ENCODE assay signal across 1 cellular context in the genomic region with DNA sequence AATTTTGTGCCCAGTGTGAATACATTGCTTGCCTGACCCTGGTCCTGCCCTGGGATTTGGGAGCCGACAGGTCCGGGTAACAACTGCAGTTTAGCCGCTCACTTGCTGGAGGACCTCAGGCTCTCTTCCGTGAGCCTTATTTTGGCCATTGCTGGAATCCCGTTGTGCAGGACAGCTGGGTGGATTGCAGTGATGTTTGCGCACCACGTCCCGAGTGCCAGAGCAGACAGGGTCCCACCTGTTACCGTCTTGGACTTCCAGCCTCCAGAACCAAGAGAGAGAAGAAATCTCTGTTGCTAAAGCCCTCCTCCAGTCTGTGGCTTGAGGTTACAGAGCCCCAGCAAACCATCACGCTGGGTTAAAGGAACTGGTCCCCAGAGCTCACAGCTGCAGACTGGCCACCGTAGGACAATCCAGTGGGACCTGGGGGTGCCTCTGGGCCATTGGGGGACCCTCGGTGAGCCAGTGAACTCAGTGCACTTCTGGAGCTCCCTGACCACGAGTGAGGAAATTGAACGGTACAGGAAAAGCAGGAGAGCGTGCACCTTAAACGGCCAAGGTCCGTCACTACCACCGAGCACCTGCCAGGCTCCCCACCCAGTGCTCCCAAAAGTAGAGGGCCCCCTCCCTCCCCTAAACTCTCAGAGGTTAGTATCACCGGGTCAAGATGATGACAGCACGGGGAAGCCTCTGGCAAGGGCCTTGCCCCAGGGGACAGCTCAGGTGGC.
TF ChIP-seq lines count a peak whose summit lies in the region.

No MANE protein-coding gene starts in this region.

TF ChIP-seq in HepG2, 621 proteins besides CTCF, POLR2A, EP300 and RAD21 (continued from another document):
- TF ChIP-seq, protein P1, sequence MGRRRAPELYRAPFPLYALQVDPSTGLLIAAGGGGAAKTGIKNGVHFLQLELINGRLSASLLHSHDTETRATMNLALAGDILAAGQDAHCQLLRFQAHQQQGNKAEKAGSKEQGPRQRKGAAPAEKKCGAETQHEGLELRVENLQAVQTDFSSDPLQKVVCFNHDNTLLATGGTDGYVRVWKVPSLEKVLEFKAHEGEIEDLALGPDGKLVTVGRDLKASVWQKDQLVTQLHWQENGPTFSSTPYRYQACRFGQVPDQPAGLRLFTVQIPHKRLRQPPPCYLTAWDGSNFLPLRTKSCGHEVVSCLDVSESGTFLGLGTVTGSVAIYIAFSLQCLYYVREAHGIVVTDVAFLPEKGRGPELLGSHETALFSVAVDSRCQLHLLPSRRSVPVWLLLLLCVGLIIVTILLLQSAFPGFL (CRISPR knock-in tag; IDR thresholded peaks at IDR 0.05), result no peak
- TF ChIP-seq ZBTB44 (CRISPR knock-in tag; IDR thresholded peaks at IDR 0.05) (no peak), TSC22D2 (CRISPR knock-in tag; IDR thresholded peaks at IDR 0.05; ENCODE audit: borderline replicate concordance) (no peak), KLF11 (CRISPR knock-in tag; IDR thresholded peaks at IDR 0.05) (no peak), ZNF691 (CRISPR knock-in tag; IDR thresholded peaks at IDR 0.05; ENCODE audit: borderline replicate concordance, low read depth) (0 out of 2 replicates have a peak, but pooled peaks have one; percentile 41), PRPF4 (IDR thresholded peaks at IDR 0.05; ENCODE audit: low read depth, low read length, poor library complexity, severe bottlenecking) (no peak), ZBTB43 (CRISPR knock-in tag; conservative IDR thresholded peaks at IDR 0.05) (no peak), THAP9 (CRISPR knock-in tag; IDR thresholded peaks at IDR 0.05; ENCODE audit: borderline replicate concordance) (no peak)
